In the genomic region with DNA sequence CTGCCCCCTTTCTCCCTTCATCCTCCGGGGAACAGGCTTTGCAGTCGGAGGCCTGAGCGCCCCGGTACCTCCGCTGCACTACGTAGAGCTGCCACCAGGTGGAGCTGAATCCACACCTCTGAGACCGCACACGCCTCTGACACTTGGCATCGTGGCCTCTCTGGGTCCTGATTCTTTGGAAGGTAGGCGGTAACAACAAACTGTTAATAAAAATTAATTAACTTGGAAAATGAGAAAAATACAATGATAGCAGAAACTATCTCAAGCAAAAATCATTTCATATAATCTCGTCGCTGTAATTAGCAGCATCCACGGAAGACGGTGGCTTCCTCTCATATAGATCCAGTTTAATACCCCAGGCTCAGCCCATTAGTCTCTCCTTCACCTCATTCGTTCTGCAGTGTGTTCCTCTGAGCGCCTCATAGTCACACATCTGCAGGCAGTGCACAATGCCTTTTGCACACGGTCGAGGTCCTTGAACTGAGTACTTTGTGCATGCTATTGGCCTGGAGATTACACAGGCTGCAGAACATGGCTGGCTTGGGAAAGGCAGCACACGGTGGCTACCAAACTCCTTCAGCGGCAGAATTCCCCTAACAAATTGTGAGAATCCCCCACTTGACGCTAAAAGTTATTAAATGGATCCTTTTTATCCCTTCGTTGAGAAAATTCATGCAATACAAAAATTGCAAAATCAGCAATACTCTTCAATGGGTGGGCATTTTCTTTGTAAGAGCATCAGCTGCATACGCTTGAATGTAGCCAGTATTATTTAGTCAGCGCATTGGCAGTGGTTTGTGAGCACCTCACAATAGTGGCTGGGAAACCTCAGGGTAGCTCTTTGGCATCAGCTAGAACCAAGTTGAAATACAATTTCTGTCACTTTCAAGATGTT, we compare ENCODE assay signal across 8 cellular contexts. TPM values are rescaled to one million over a fixed set of nuclear protein-coding genes. Genes with fewer than 3 reads are reported as not detected.
DNase-seq lines count a peak whose midpoint lies in the region; ATAC-seq and TF ChIP-seq lines count a peak whose summit lies in the region.

No MANE protein-coding gene starts in this region.

- peaks cover 11% of the 10 kb centered on the region for H3K4me1 Mint-ChIP-seq in chondrocyte (ENCODE audit: low read depth)

- peaks cover 0 to 7% of the 10 kb centered on the region in 2 donors for H3K27me3 ChIP-seq in left lung

- H3K9me3 ChIP-seq in left lung = no peaks in the 10 kb centered on the region

- peaks cover 25% of the 10 kb centered on the region for H3K27me3 Mint-ChIP-seq in chondrocyte (ENCODE audit: low read depth)

- intact Hi-C loops in left lung (cut with DNase I) = loop anchor here (2.0 to 10.0 kb wide), 3 partner anchors 143 to 209 kb away; no protein-coding TSS in a partner anchor

- H3K27ac ChIP-seq in left lung = no peak overlapping the region

- H3K4me3 ChIP-seq in left lung = no peak overlapping the region

- peak; percentile 78 for ATAC-seq in GM18858 (IDR thresholded peaks at IDR 0.05; ENCODE audit: unreplicated experiment)
- peak; percentile 89 for ATAC-seq in HG03025 (IDR thresholded peaks at IDR 0.05; ENCODE audit: low FRiP score, unreplicated experiment)
- ATAC-seq in left lung = peak; percentile 98

- DNase-seq in AG09319 (ENCODE audit: extremely low read depth, low read depth) (no peak), NCI-H2171 treated with DMSO at 0.1 percent for 48 hours (lab: John Stamatoyannopoulos, UW) (peak; percentile 59), chondrocyte (ENCODE audit: low spot score) (no peak), left lung (peak; percentile 79 to 92)
- peak; percentile 70 to 84 for DNase-seq in activated CD4-positive, alpha-beta T cell treated with anti-CD3 and anti-CD28 coated beads for 4 hours
- peak; percentile 67 to 72 (median 68) for DNase-seq in stimulated activated CD4-positive, alpha-beta T cell treated with anti-CD3 and anti-CD28 coated beads, TNF-alpha, amount 100 ng/mL, for 4 hours (ENCODE audit: low read depth in 3 of 3)

- no peak overlapping the region for H3K27ac Mint-ChIP-seq in chondrocyte (ENCODE audit: unreplicated experiment)

- H3K4me3 Mint-ChIP-seq in chondrocyte (ENCODE audit: unreplicated experiment) = no peak overlapping the region

- no peaks in the 10 kb centered on the region for H3K36me3 Mint-ChIP-seq in chondrocyte (ENCODE audit: low read depth)

- H3K36me3 ChIP-seq in left lung = no peaks in the 10 kb centered on the region

- no peaks in the 10 kb centered on the region for H3K9me3 Mint-ChIP-seq in chondrocyte (ENCODE audit: low read depth)

- peaks cover 0 to 4% of the 10 kb centered on the region in 2 donors for H3K4me1 ChIP-seq in left lung

- TF ChIP-seq CTCF in AG09319 (IDR thresholded peaks at IDR 0.05; ENCODE audit: low read depth, low read length) (peak; percentile 100), chondrocyte (IDR thresholded peaks at IDR 0.05) (peak; percentile 99), left lung (IDR thresholded peaks at IDR 0.05) (peak; percentile 93 to 98)

RNA-seq across cellular contexts. Expression of a gene that starts 18.7 kb away (rescaled TPM):
- total RNA-seq in chondrocyte (not detected in 3 replicates), left lung (not detected)

RNA-seq across cellular contexts. Expression of a gene that starts 43.9 kb away (rescaled TPM):
- total RNA-seq in chondrocyte (not detected in 3 replicates), left lung (not detected)

RNA-seq across cellular contexts. Expression of a gene that starts 46.1 kb away (rescaled TPM):
- total RNA-seq in chondrocyte (0.40 to 0.79 TPM (median 0.44 TPM) in 3 replicates), left lung (under 1 TPM; 0.58 to 0.96 TPM)

Comparison
In these comparisons a context has a peak if more than half of its experiments do, and no peak if none do; other contexts are left out.
1. DNase-seq: peak in NCI-H2171 treated with DMSO at 0.1 percent for 48 hours (single experiment), activated CD4-positive, alpha-beta T cell treated with anti-CD3 and anti-CD28 coated beads for 4 hours (2 of 2), left lung (2 of 2) and stimulated activated CD4-positive, alpha-beta T cell treated with anti-CD3 and anti-CD28 coated beads, TNF-alpha, amount 100 ng/mL, for 4 hours (3 of 3); none in AG09319 (single experiment) and chondrocyte (single experiment).
2. Peak in every context shown above with its lines, with median percentiles within 50 percentile points of each other: CTCF ChIP-seq and ATAC-seq.